In genomic region chr20:25352746-25353145, GRCh38 we compare ENCODE assay signal across 1 cellular context.
TF ChIP-seq lines count a peak whose summit lies in the region.

No MANE protein-coding gene starts in this region.

TF ChIP-seq in HCT116, 20 proteins besides CTCF, POLR2A, EP300 and RAD21 (continued from another document):
- TF ChIP-seq ELF1 (IDR thresholded peaks at IDR 0.05; ENCODE audit: borderline replicate concordance, low read depth) = no peak
- no peak for TF ChIP-seq EZH2phosphoT487 (IDR thresholded peaks at IDR 0.05; ENCODE audit: borderline replicate concordance)
- TF ChIP-seq TCF7L2 (IDR thresholded peaks at IDR 0.05; ENCODE audit: borderline replicate concordance, extremely low read depth, insufficient read depth, insufficient read length) = no peak
- no peak for TF ChIP-seq SIN3A (IDR thresholded peaks at IDR 0.05; ENCODE audit: low read depth)
- no peak for TF ChIP-seq CEBPB (IDR thresholded peaks at IDR 0.05; ENCODE audit: low read depth)
TF ChIP-seq in HCT116: peak in this region for 0.
